27 cellular contexts compared by ENCODE assay signal in the genomic region with DNA sequence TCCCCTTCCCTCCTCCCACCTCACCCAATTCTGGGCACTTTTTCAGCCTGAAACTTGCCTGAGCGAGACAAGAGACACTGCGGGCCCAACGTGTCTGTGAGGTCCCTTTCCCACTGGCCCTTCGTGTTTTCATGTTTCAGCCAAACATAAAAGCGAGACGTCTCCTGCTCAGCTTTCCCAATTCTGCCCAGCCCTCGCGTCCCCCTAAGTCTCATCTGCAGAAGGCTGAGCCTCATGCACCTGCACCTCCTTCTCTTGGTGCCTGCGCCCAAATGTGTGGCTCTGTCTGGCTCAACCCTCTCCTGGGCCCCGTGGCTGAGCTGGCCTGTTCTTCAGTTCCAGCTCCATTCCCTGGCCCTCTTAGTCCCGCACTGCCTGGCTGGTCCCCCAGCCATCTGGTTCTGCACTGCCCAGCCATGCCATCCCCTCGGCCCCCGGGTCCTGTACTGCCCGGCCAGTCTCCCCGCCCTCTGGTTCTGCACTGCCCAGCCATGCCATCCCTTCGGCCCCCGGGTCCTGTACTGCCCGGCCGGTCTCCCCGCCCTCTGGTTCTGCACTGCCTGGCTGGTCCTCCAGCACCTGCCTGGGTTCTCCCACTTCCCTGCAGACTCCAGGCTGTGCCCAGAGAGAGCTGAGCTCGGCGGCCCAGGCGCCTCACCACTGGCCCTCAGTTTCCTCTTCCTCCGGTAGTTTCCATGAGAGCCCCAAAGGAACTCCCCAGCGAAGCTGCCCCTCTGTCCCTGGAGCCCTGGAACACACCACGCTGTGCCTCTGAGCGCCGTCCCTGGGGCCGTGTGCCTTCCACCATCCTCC.
"Had no signal": no experiment of that assay in that cellular context is flagged by ENCODE, and none has a peak within 500 bp of the region (broad histone marks: within the 10 kb centered on the region; RNA-seq: fewer than 3 reads in every experiment).

No MANE protein-coding gene starts in this region.

- H3K27me3 ChIP-seq: body of pancreas, gastroesophageal sphincter, hepatocyte, right lobe of liver, stomach, thyroid gland, upper lobe of left lung, vagina had no signal

- H3K9me3 ChIP-seq: body of pancreas, gastroesophageal sphincter, right lobe of liver, stomach, thyroid gland, upper lobe of left lung, vagina had no signal

- DNase-seq: activated B cell treated with CpG ODN at 0.5 μM for 24 hours; activated CD4-positive, alpha-beta T cell treated with anti-CD3 and anti-CD28 coated beads for 36 hours; activated CD8-positive, alpha-beta memory T cell treated with anti-CD3 and anti-CD28 coated beads, Interleukin-2, amount 10 ng/mL, durations not matched to agents 7 days and 5 days; activated CD8-positive, alpha-beta T cell treated with anti-CD3 and anti-CD28 coated beads, Interleukin-2, amount 10 ng/mL, durations not matched to agents 7 days and 5 days; activated T-cell treated with anti-CD3 and anti-CD28 coated beads, Interleukin-2, amount 50 U/mL, for 48 hours; anterior cingulate cortex; body of pancreas; cerebellar nuclear complex; mesendoderm; right lobe of liver; stimulated activated CD4-positive, alpha-beta T cell treated with anti-CD3 and anti-CD28 coated beads, Interleukin-4, amount 100 ng/mL, for 24 hours; stomach; T-helper 1 cell; thyroid gland; upper lobe of left lung had no signal

- H3K36me3 Mint-ChIP-seq: activated naive CD8-positive, alpha-beta T cell; stimulated activated effector memory CD8-positive, alpha-beta T cell treated with anti-CD3 and anti-CD28 coated beads, Interleukin-12 subunit alpha, Interleukin-12 subunit beta, amount 100 ng/mL, for 72 hours had no signal

- H3K27ac Mint-ChIP-seq: activated B cell treated with CpG ODN at 0.5 μM for 24 hours; activated CD4-positive, alpha-beta T cell treated with anti-CD3 and anti-CD28 coated beads for 36 hours; activated CD8-positive, alpha-beta memory T cell treated with anti-CD3 and anti-CD28 coated beads, Interleukin-2, amount 10 ng/mL, durations not matched to agents 7 days and 5 days; activated CD8-positive, alpha-beta T cell treated with anti-CD3 and anti-CD28 coated beads, Interleukin-2, amount 10 ng/mL, durations not matched to agents 7 days and 5 days; activated naive CD8-positive, alpha-beta T cell; activated T-helper 2 cell treated with anti-CD3 and anti-CD28 coated beads, Interferon-gamma antibody, Interleukin-2, Interleukin-4, amounts not matched to agents 10 μg/mL and 5 μg/mL and 100 μg/mL, durations not matched to agents 14 hours and 24 hours and 36 hours; progenitor cell of endocrine pancreas; stimulated activated effector memory CD8-positive, alpha-beta T cell treated with anti-CD3 and anti-CD28 coated beads, Interleukin-12 subunit alpha, Interleukin-12 subunit beta, amount 100 ng/mL, for 72 hours; T-helper 2 cell treated with Interferon-gamma antibody and Interleukin-4, amounts not matched to agents 5 μg/mL and 100 μg/mL, for 36 hours had no signal

- H3K4me1 ChIP-seq: body of pancreas, gastroesophageal sphincter, right lobe of liver, stomach, thyroid gland, upper lobe of left lung, vagina had no signal

- H3K27ac ChIP-seq: body of pancreas, coronary artery, gastroesophageal sphincter, hepatocyte, right lobe of liver, skin epidermis, stomach, thyroid gland, vagina had no signal

- H3K4me3 Mint-ChIP-seq: activated B cell treated with CpG ODN at 0.5 μM for 24 hours; activated CD4-positive, alpha-beta T cell treated with anti-CD3 and anti-CD28 coated beads for 36 hours; activated CD8-positive, alpha-beta memory T cell treated with anti-CD3 and anti-CD28 coated beads, Interleukin-2, amount 10 ng/mL, durations not matched to agents 7 days and 5 days; activated CD8-positive, alpha-beta T cell treated with anti-CD3 and anti-CD28 coated beads, Interleukin-2, amount 10 ng/mL, durations not matched to agents 7 days and 5 days; activated naive CD8-positive, alpha-beta T cell; stimulated activated effector memory CD8-positive, alpha-beta T cell treated with anti-CD3 and anti-CD28 coated beads, Interleukin-12 subunit alpha, Interleukin-12 subunit beta, amount 100 ng/mL, for 72 hours; T-helper 2 cell treated with Interferon-gamma antibody and Interleukin-4, amounts not matched to agents 5 μg/mL and 100 μg/mL, for 36 hours had no signal

- H3K4me1 Mint-ChIP-seq: activated CD4-positive, alpha-beta T cell treated with anti-CD3 and anti-CD28 coated beads for 36 hours; stimulated activated effector memory CD8-positive, alpha-beta T cell treated with anti-CD3 and anti-CD28 coated beads, Interleukin-12 subunit alpha, Interleukin-12 subunit beta, amount 100 ng/mL, for 72 hours had no signal

- H3K36me3 ChIP-seq: right lobe of liver, thyroid gland, upper lobe of left lung, vagina had no signal

- ATAC-seq: activated CD4-positive, alpha-beta T cell treated with anti-CD3 and anti-CD28 coated beads for 36 hours; activated CD8-positive, alpha-beta memory T cell treated with anti-CD3 and anti-CD28 coated beads, Interleukin-2, amount 10 ng/mL, durations not matched to agents 7 days and 5 days; activated CD8-positive, alpha-beta T cell treated with anti-CD3 and anti-CD28 coated beads, Interleukin-2, amount 10 ng/mL, durations not matched to agents 7 days and 5 days; body of pancreas; gastroesophageal sphincter; left lobe of liver; stimulated activated effector memory CD8-positive, alpha-beta T cell treated with anti-CD3 and anti-CD28 coated beads, Interleukin-12 subunit alpha, Interleukin-12 subunit beta, amount 100 ng/mL, for 72 hours had no signal

- H3K4me3 ChIP-seq: body of pancreas, coronary artery, gastroesophageal sphincter, hepatocyte, lung, right lobe of liver, skin epidermis, stomach, thyroid gland, upper lobe of left lung, vagina had no signal

- H3K27me3 Mint-ChIP-seq: activated B cell treated with CpG ODN at 0.5 μM for 24 hours; activated CD4-positive, alpha-beta T cell treated with anti-CD3 and anti-CD28 coated beads for 36 hours; activated CD8-positive, alpha-beta memory T cell treated with anti-CD3 and anti-CD28 coated beads, Interleukin-2, amount 10 ng/mL, durations not matched to agents 7 days and 5 days; activated naive CD8-positive, alpha-beta T cell; progenitor cell of endocrine pancreas had no signal

- H3K9me3 Mint-ChIP-seq: activated B cell treated with CpG ODN at 0.5 μM for 24 hours; activated T-helper 2 cell treated with anti-CD3 and anti-CD28 coated beads, Interferon-gamma antibody, Interleukin-2, Interleukin-4, amounts not matched to agents 10 μg/mL and 5 μg/mL and 100 μg/mL, durations not matched to agents 14 hours and 24 hours and 36 hours; stimulated activated effector memory CD8-positive, alpha-beta T cell treated with anti-CD3 and anti-CD28 coated beads, Interleukin-12 subunit alpha, Interleukin-12 subunit beta, amount 100 ng/mL, for 72 hours had no signal
